23 cellular contexts compared by ENCODE assay signal in the genomic region with DNA sequence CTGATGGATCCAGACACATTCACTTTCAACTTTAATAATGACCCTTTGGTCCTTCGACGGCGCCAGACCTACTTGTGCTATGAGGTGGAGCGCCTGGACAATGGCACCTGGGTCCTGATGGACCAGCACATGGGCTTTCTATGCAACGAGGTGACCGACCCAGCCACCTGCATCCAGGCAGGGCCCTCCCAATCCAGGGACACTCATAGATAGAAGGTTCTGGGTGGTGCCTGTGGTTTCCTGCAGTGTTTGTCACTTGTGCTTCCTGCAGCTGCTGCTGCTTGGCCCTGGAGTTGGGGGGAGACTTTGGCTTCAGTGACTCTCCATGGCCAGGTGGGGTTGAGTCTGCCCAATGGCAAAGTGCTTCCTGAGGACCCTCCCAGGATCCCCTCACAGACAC. TPM values are rescaled to one million over a fixed set of nuclear protein-coding genes. Genes with fewer than 3 reads are reported as not detected.
DNase-seq lines count a peak whose midpoint lies in the region; ATAC-seq lines count a peak whose summit lies in the region.
"Had no signal": no experiment of that assay in that cellular context is flagged by ENCODE, and none has a peak within 500 bp of the region (broad histone marks: within the 10 kb centered on the region; RNA-seq: fewer than 3 reads in every experiment).

No MANE protein-coding gene starts in this region.

- H3K9me3 ChIP-seq in BLaER1 = peaks cover 5% of the 10 kb centered on the region
- H3K9me3 ChIP-seq: heart left ventricle, prostate gland had no signal

- peak overlapping the region; percentile 71 for H3K4me2 ChIP-seq in BLaER1

- H3K9me3 Mint-ChIP-seq in activated T-helper 17 cell treated with anti-CD3 and anti-CD28 coated beads, Interleukin-2, amount 50 U/mL, for 72 hours = no peaks in the 10 kb centered on the region
- H3K9me3 Mint-ChIP-seq: activated naive CD8-positive, alpha-beta T cell treated with anti-CD3 and anti-CD28 coated beads, Interleukin-2, amount 50 U/mL, for 24 hours; neural crest cell; stimulated activated naive CD8-positive, alpha-beta T cell treated with anti-CD3 and anti-CD28 coated beads, Interleukin-15, Interleukin-2, amounts not matched to agents 100 ng/mL and 50 ng/mL, for 24 hours; WTC11 had no signal

- no peaks in the 10 kb centered on the region for H3K27me3 Mint-ChIP-seq in activated T-helper 17 cell treated with anti-CD3 and anti-CD28 coated beads, Interleukin-2, amount 50 U/mL, for 72 hours
- H3K27me3 Mint-ChIP-seq: stimulated activated naive CD8-positive, alpha-beta T cell treated with anti-CD3 and anti-CD28 coated beads, Interleukin-15, Interleukin-2, amounts not matched to agents 100 ng/mL and 50 ng/mL, for 24 hours had no signal

- H4K20me1 ChIP-seq in BLaER1 = no peaks in the 10 kb centered on the region

- H3K27me3 ChIP-seq in BLaER1 = no peaks in the 10 kb centered on the region
- H3K27me3 ChIP-seq: brain microvascular endothelial cell, heart left ventricle had no signal

- no peaks in the 10 kb centered on the region for H3K36me3 ChIP-seq in BLaER1
- H3K36me3 ChIP-seq: brain microvascular endothelial cell, heart left ventricle, prostate gland had no signal

- peaks cover 8% of the 10 kb centered on the region for H3K36me3 Mint-ChIP-seq in activated T-helper 17 cell treated with anti-CD3 and anti-CD28 coated beads, Interleukin-2, amount 50 U/mL, for 72 hours (ENCODE audit: low read depth)
- H3K36me3 Mint-ChIP-seq: WTC11 had no signal

- H3K9ac ChIP-seq in BLaER1 = no peak overlapping the region

- H3K27ac ChIP-seq in BLaER1 = peak overlapping the region; percentile 74
- H3K27ac ChIP-seq: brain microvascular endothelial cell, heart left ventricle, prostate gland had no signal

- peaks cover 38% of the 10 kb centered on the region for H3K4me1 ChIP-seq in BLaER1
- H3K4me1 ChIP-seq: prostate gland had no signal

- H3K4me3 Mint-ChIP-seq in activated T-helper 17 cell treated with anti-CD3 and anti-CD28 coated beads, Interleukin-2, amount 50 U/mL, for 72 hours = peak overlapping the region; percentile 26
- H3K4me3 Mint-ChIP-seq: activated naive CD8-positive, alpha-beta T cell treated with anti-CD3 and anti-CD28 coated beads, Interleukin-2, amount 50 U/mL, for 24 hours; neural crest cell; stimulated activated naive CD8-positive, alpha-beta T cell treated with anti-CD3 and anti-CD28 coated beads, Interleukin-15, Interleukin-2, amounts not matched to agents 100 ng/mL and 50 ng/mL, for 24 hours; WTC11 had no signal

- no peak overlapping the region for H3K4me3 ChIP-seq in BLaER1
- H3K4me3 ChIP-seq: heart left ventricle, prostate gland had no signal

- no peak overlapping the region for H3K27ac Mint-ChIP-seq in activated T-helper 17 cell treated with anti-CD3 and anti-CD28 coated beads, Interleukin-2, amount 50 U/mL, for 72 hours
- H3K27ac Mint-ChIP-seq: activated naive CD8-positive, alpha-beta T cell treated with anti-CD3 and anti-CD28 coated beads, Interleukin-2, amount 50 U/mL, for 24 hours; stimulated activated naive CD8-positive, alpha-beta T cell treated with anti-CD3 and anti-CD28 coated beads, Interleukin-15, Interleukin-2, amounts not matched to agents 100 ng/mL and 50 ng/mL, for 24 hours; WTC11 had no signal

- peak; percentile 13 for DNase-seq in COLO668 (lab: John Stamatoyannopoulos, UW; ENCODE audit: unreplicated experiment)
- no peak for DNase-seq in NCI-H2081 treated with DMSO at 0.1 percent for 48 hours (lab: John Stamatoyannopoulos, UW)
- DNase-seq: activated CD8-positive, alpha-beta memory T cell treated with anti-CD3 and anti-CD28 coated beads, Interleukin-2, amount 50 U/mL, for 48 hours; activated naive CD8-positive, alpha-beta T cell treated with anti-CD3 and anti-CD28 coated beads, Interleukin-2, amount 50 U/mL, for 24 hours; brain microvascular endothelial cell; Caco-2; heart left ventricle; NCI-H1436; NCI-H2171 treated with DMSO at 0.1 percent for 48 hours; NCI-H82; SHP77 treated with DMSO at 0.1 percent for 48 hours; stimulated activated CD4-positive, alpha-beta T cell treated with anti-CD3 and anti-CD28 coated beads, Interleukin-1b, Interleukin-23, amount 100 ng/mL, for 48 hours; trophoblast cell had no signal

- peaks cover 35% of the 10 kb centered on the region for H3K4me1 Mint-ChIP-seq in activated T-helper 17 cell treated with anti-CD3 and anti-CD28 coated beads, Interleukin-2, amount 50 U/mL, for 72 hours

- ATAC-seq in activated T-helper 17 cell treated with anti-CD3 and anti-CD28 coated beads, Interleukin-2, amount 50 U/mL, for 72 hours (replicated peaks) = no peak
- ATAC-seq in GM18502 (IDR thresholded peaks at IDR 0.05; ENCODE audit: poor library complexity, unreplicated experiment) (no peak), GM21737 (IDR thresholded peaks at IDR 0.05; ENCODE audit: unreplicated experiment) (no peak)
- ATAC-seq: activated naive CD8-positive, alpha-beta T cell treated with anti-CD3 and anti-CD28 coated beads, Interleukin-2, amount 50 U/mL, for 24 hours; heart left ventricle; WTC11 had no signal

RNA-seq across cellular contexts. Expression of a gene that starts 7.3 kb away (rescaled TPM):
- total RNA-seq in activated T-helper 17 cell treated with anti-CD3 and anti-CD28 coated beads, Interleukin-2, amount 50 U/mL, for 72 hours = 10 to 100 TPM in 1 of 2 donors, 1 to 10 TPM in 1; 9.2 to 33.6 TPM

RNA-seq across cellular contexts. Expression of a gene that starts 24.6 kb away (rescaled TPM):
- 100 to 1,000 TPM; 115 to 128 TPM for total RNA-seq in activated T-helper 17 cell treated with anti-CD3 and anti-CD28 coated beads, Interleukin-2, amount 50 U/mL, for 72 hours

RNA-seq across cellular contexts. Expression of a gene that starts 31.5 kb away (rescaled TPM):
- total RNA-seq in activated T-helper 17 cell treated with anti-CD3 and anti-CD28 coated beads, Interleukin-2, amount 50 U/mL, for 72 hours = 10 to 100 TPM; 30.7 to 51.8 TPM

RNA-seq across cellular contexts. Expression of a gene that starts 32.1 kb away (rescaled TPM):
- not detected for total RNA-seq in activated T-helper 17 cell treated with anti-CD3 and anti-CD28 coated beads, Interleukin-2, amount 50 U/mL, for 72 hours
- total RNA-seq: Caco-2, Daoy, M059J, neural crest cell, WTC11 had no signal

RNA-seq across cellular contexts. Expression of a gene that starts 51.2 kb away (rescaled TPM):
- total RNA-seq in activated T-helper 17 cell treated with anti-CD3 and anti-CD28 coated beads, Interleukin-2, amount 50 U/mL, for 72 hours = 10 to 100 TPM; 20.4 to 32.5 TPM
